ENCODE assay signal across 17 cellular contexts in genomic region chr1:89986020-89986419, GRCh38. TPM values are rescaled to one million over a fixed set of nuclear protein-coding genes. Genes with fewer than 3 reads are reported as not detected.
DNase-seq lines count a peak whose midpoint lies in the region; ATAC-seq lines count a peak whose summit lies in the region.
"Had no signal": no experiment of that assay in that cellular context is flagged by ENCODE, and none has a peak within 500 bp of the region (broad histone marks: within the 10 kb centered on the region; RNA-seq: fewer than 3 reads in every experiment).

No MANE protein-coding gene starts in this region.

- peak; percentile 6 to 24 for DNase-seq in NCI-H524 (lab: John Stamatoyannopoulos, UW)
- DNase-seq in NCI-H524 treated with DMSO at 0.1 percent for 48 hours (lab: John Stamatoyannopoulos, UW), result no peak
- DNase-seq in NCI-H1694 (lab: John Stamatoyannopoulos, UW), result peak; percentile 49
- DNase-seq in NCI-H774 (lab: John Stamatoyannopoulos, UW), result peak; percentile 37
- peak; percentile 39 for DNase-seq in renal cortical epithelial cell (ENCODE audit: low read depth)
- DNase-seq in glomerular visceral epithelial cell (ENCODE audit: extremely low spot score), result no peak
- DNase-seq in caudate nucleus (lab: John Stamatoyannopoulos, UW), result no peak
- DNase-seq: activated CD4-positive, alpha-beta memory T cell treated with anti-CD3 and anti-CD28 coated beads for 36 hours; activated T-cell treated with anti-CD3 and anti-CD28 coated beads, Interleukin-2, amount 50 U/mL, for 48 hours; CD4-positive, alpha-beta memory T cell; cortex of kidney; MG63; ovary; T-cell; uterus had no signal

- no peak overlapping the region for H3K27ac ChIP-seq in caudate nucleus (ENCODE audit: low read depth, low read length)
- H3K27ac ChIP-seq: gastroesophageal sphincter, ovary, uterus had no signal

- no peak for ATAC-seq in GM21529 (IDR thresholded peaks at IDR 0.05; ENCODE audit: unreplicated experiment)
- ATAC-seq: gastroesophageal sphincter, T-cell had no signal

RNA-seq across cellular contexts. Expression of gene ZNF326, which starts 8.9 kb away (rescaled TPM):
- total RNA-seq in renal cortical epithelial cell, result 4.0 and 20.5 TPM in 2 replicates

Comparison
In these comparisons a context has a peak if more than half of its experiments do, and no peak if none do; other contexts are left out.
1. DNase-seq: peak in NCI-H524 (2 of 2), NCI-H1694 (single experiment), NCI-H774 (single experiment) and renal cortical epithelial cell (single experiment); none in NCI-H524 treated with DMSO at 0.1 percent for 48 hours (single experiment), glomerular visceral epithelial cell (single experiment) and caudate nucleus (0 of 61).